In the genomic region with DNA sequence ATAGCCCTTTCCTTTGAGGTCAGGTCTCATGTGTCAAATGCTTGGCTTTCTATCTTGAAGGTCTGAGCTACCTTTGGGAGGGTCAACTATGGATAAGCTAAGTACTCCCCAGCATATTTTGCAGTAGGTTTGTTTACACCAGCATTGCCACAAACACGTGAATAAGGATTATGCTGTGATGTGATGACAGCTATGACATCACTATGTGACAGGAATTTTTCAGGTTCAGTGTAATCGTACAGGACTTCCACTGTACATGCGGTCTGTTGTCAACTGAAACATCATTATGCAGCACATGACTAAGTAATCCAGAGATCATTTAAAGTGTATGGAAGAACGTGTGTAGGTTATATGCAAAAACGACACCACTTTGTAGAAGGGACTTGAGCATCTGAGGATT, we compare ENCODE assay signal across 15 cellular contexts.
DNase-seq lines count a peak whose midpoint lies in the region; FAIRE-seq and TF ChIP-seq lines count a peak whose summit lies in the region.
"Had no signal": no experiment of that assay in that cellular context is flagged by ENCODE, and none has a peak within 500 bp of the region (broad histone marks: within the 10 kb centered on the region; RNA-seq: fewer than 3 reads in every experiment).

No MANE protein-coding gene starts in this region.

- H3K9me3 ChIP-seq in PC-9 (ENCODE audit: insufficient read depth, low read depth), result no peaks in the 10 kb centered on the region
- no peaks in the 10 kb centered on the region for H3K9me3 ChIP-seq in endodermal cell (ENCODE audit: control insufficient read depth, low read length)
- H3K9me3 ChIP-seq: BLaER1, HAP-1 had no signal

- no peak overlapping the region for H3K4me3 Mint-ChIP-seq in endodermal cell
- H3K4me3 Mint-ChIP-seq: CD8-positive, alpha-beta T cell had no signal

- H3K9me3 Mint-ChIP-seq in endodermal cell, result no peaks in the 10 kb centered on the region
- H3K9me3 Mint-ChIP-seq: CD8-positive, alpha-beta T cell had no signal

- no peaks in the 10 kb centered on the region for H4K20me1 ChIP-seq in PC-9 (ENCODE audit: insufficient read depth)
- H4K20me1 ChIP-seq: BLaER1 had no signal

- H3K4me1 ChIP-seq in PC-9 (replicated peaks; ENCODE audit: insufficient read depth) (peaks cover 36% of the 10 kb centered on the region), endodermal cell (ENCODE audit: control insufficient read depth, insufficient read depth, low read length) (no peaks in the 10 kb centered on the region)
- H3K4me1 ChIP-seq: HAP-1 had no signal

- H3K36me3 Mint-ChIP-seq in endodermal cell (ENCODE audit: low read depth), result no peaks in the 10 kb centered on the region
- H3K36me3 Mint-ChIP-seq: CD8-positive, alpha-beta T cell had no signal

- H3K27me3 ChIP-seq in PC-9 (ENCODE audit: insufficient read depth, low read depth) (no peaks in the 10 kb centered on the region), endodermal cell (ENCODE audit: control insufficient read depth, insufficient read depth, low read length, poor library complexity, severe bottlenecking) (no peaks in the 10 kb centered on the region)
- H3K27me3 ChIP-seq: BLaER1 had no signal

- no peaks in the 10 kb centered on the region for H3K9me2 ChIP-seq in PC-9 (ENCODE audit: insufficient read depth)

- DNase-seq in D721Med (ENCODE audit: insufficient read length, low spot score) (no peak), PC-9 (no peak), endodermal cell (peak; percentile 7), urothelium cell line (ENCODE audit: low spot score) (no peak), GM19238 (ENCODE audit: insufficient read length, low spot score) (no peak), DMS153 treated with DMSO at 0.1 percent for 48 hours (lab: John Stamatoyannopoulos, UW; ENCODE audit: unreplicated experiment) (no peak), NCI-H1092 (lab: John Stamatoyannopoulos, UW) (no peak)
- DNase-seq: 8988T; Calu3; CD8-positive, alpha-beta T cell; DMS 273 treated with DMSO at 0.1 percent for 48 hours; GM23248 had no signal

- H3K4me1 Mint-ChIP-seq in endodermal cell, result peaks cover 12% of the 10 kb centered on the region

- no peak overlapping the region for H2AFZ ChIP-seq in PC-9
- H2AFZ ChIP-seq: GM23248 had no signal

- H3K9ac ChIP-seq in endodermal cell (ENCODE audit: extremely low read depth, low read length, poor library complexity, severe bottlenecking), result no peak overlapping the region
- H3K9ac ChIP-seq: BLaER1, GM23248 had no signal

- peaks cover 2% of the 10 kb centered on the region for H3K27me3 Mint-ChIP-seq in endodermal cell (ENCODE audit: insufficient read depth)

- CTCF ChIA-PET in PC-9 (lab: Charles Lee), result no interaction called here

- intact Hi-C loops in PC-9 (cut with micrococcal nuclease; ENCODE audit: unreplicated experiment), result no loop called here

- H3F3A ChIP-seq in PC-9 (ENCODE audit: insufficient read depth, low read depth), result 0 out of 2 replicates have a peak, but pooled peaks cover 7% of the 10 kb centered on the region

- POLR2A ChIA-PET in PC-9 (lab: Charles Lee; ENCODE audit: unreplicated experiment), result no interaction called here

- FAIRE-seq in D721Med (lab: Jason Lieb, UNC) (peak; percentile 58), urothelium cell line (lab: Jason Lieb, UNC) (peak; percentile 82)
- FAIRE-seq: G401.6 had no signal

- no peak overlapping the region for H3K4me3 ChIP-seq in PC-9
- H3K4me3 ChIP-seq in endodermal cell (ENCODE audit: low read length), result no peak overlapping the region
- H3K4me3 ChIP-seq: BLaER1, GM23248, HAP-1 had no signal

- 90 to 100% methylated on average over 5 of the region's 5 CpGs for WGBS in endodermal cell (ENCODE audit: insufficient coverage in 1 of 2, insufficient read length in 1 of 2), 2 experiments

- H3K36me3 ChIP-seq in PC-9 (ENCODE audit: low read depth), result no peaks in the 10 kb centered on the region
- no peaks in the 10 kb centered on the region for H3K36me3 ChIP-seq in endodermal cell (ENCODE audit: control insufficient read depth, insufficient read depth, low read length)
- H3K36me3 ChIP-seq: BLaER1, HAP-1 had no signal

- BruUV-seq in PC-9 (replicated peaks; lab: Mats Ljungman, UMichigan), result no TSS peak

- no peak overlapping the region for H3K27ac Mint-ChIP-seq in endodermal cell
- H3K27ac Mint-ChIP-seq: CD8-positive, alpha-beta T cell had no signal

- H3K27ac ChIP-seq in PC-9 (peak overlapping the region; percentile 74), endodermal cell (ENCODE audit: low read depth, low read length) (no peak overlapping the region)
- H3K27ac ChIP-seq: BLaER1, GM23248 had no signal

- TF ChIP-seq CTCF in D721Med (IDR thresholded peaks at IDR 0.05; ENCODE audit: insufficient read depth, missing control alignments) (no peak), PC-9 (conservative IDR thresholded peaks at IDR 0.05) (no peak), endodermal cell (conservative IDR thresholded peaks at IDR 0.05) (no peak)

- H3K79me2 ChIP-seq in PC-9 (ENCODE audit: low read depth), result no peaks in the 10 kb centered on the region

- H3K4me2 ChIP-seq in PC-9, result no peak overlapping the region
